8 cellular contexts compared by ENCODE assay signal in the genomic region with DNA sequence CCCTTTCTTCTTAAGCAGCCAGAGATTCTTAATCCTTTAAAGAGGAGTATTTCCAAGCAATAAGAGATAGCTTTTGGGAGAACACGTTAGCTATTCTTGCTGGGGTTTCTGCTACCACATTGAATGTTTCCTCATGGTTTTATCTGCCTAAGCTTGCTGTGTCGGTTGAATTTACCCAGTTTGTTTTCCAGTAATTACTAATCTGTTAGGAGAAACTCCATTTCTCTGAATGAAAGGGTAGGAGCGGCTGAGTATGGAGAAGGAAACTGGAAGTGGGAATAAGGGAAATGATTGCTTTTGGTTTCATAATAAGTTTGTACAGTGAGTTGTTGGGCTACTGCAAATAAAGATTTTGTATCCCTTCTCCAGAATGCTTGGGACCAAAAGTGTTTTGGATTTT. TPM values are rescaled to one million over a fixed set of nuclear protein-coding genes. Genes with fewer than 3 reads are reported as not detected.
DNase-seq lines count a peak whose midpoint lies in the region; ATAC-seq and TF ChIP-seq lines count a peak whose summit lies in the region.

No MANE protein-coding gene starts in this region.

- peaks cover 4 to 16% of the 10 kb centered on the region in 2 donors for H3K4me1 ChIP-seq in thyroid gland

- H3K36me3 Mint-ChIP-seq in activated CD4-positive, alpha-beta T cell treated with anti-CD3 and anti-CD28 coated beads, Interleukin-2, amount 10 ng/mL, durations not matched to agents 24 days and 14 days (ENCODE audit: low read depth) = peaks cover 11% of the 10 kb centered on the region
- peaks cover 15% of the 10 kb centered on the region for H3K36me3 Mint-ChIP-seq in activated T-helper 17 cell treated with anti-CD3 and anti-CD28 coated beads, Interleukin-2, amount 50 U/mL, for 72 hours (ENCODE audit: low read depth)

- no peaks in the 10 kb centered on the region for H3K36me3 ChIP-seq in thyroid gland

- no peaks in the 10 kb centered on the region for H3K9me3 Mint-ChIP-seq in activated CD4-positive, alpha-beta T cell treated with anti-CD3 and anti-CD28 coated beads, Interleukin-2, amount 10 ng/mL, durations not matched to agents 24 days and 14 days
- H3K9me3 Mint-ChIP-seq in activated T-helper 17 cell treated with anti-CD3 and anti-CD28 coated beads, Interleukin-2, amount 50 U/mL, for 72 hours = no peaks in the 10 kb centered on the region

- H3K4me1 Mint-ChIP-seq in activated CD4-positive, alpha-beta T cell treated with anti-CD3 and anti-CD28 coated beads, Interleukin-2, amount 10 ng/mL, durations not matched to agents 24 days and 14 days = peaks cover 37% of the 10 kb centered on the region
- peaks cover 36% of the 10 kb centered on the region for H3K4me1 Mint-ChIP-seq in activated T-helper 17 cell treated with anti-CD3 and anti-CD28 coated beads, Interleukin-2, amount 50 U/mL, for 72 hours

- intact Hi-C loops in activated CD4-positive, alpha-beta T cell treated with anti-CD3 and anti-CD28 coated beads, Interleukin-2, amount 10 ng/mL, durations not matched to agents 24 days and 14 days (cut with micrococcal nuclease) = loop anchor here (5.0 to 10.0 kb wide), 5 partner anchors 309 to 681 kb away; a partner anchor contains a TSS
- intact Hi-C loops in thyroid gland (cut with DNase I) = loop anchor here (5.0 kb wide), 1 partner anchor 224 kb away; no protein-coding TSS in a partner anchor

- no peaks in the 10 kb centered on the region for H3K27me3 Mint-ChIP-seq in activated CD4-positive, alpha-beta T cell treated with anti-CD3 and anti-CD28 coated beads, Interleukin-2, amount 10 ng/mL, durations not matched to agents 24 days and 14 days
- H3K27me3 Mint-ChIP-seq in activated T-helper 17 cell treated with anti-CD3 and anti-CD28 coated beads, Interleukin-2, amount 50 U/mL, for 72 hours = no peaks in the 10 kb centered on the region

- WGBS in thyroid gland, 2 donors = 38 to 51% methylated on average over 3 of the region's 3 CpGs

- TF ChIP-seq CTCF in thyroid gland (IDR thresholded peaks at IDR 0.05) = no peak

- H3K27ac ChIP-seq in thyroid gland = peak overlapping the region in 2 of 3 donors; percentile 95

- peak; percentile 58 for DNase-seq in activated CD4-positive, alpha-beta T cell treated with anti-CD3 and anti-CD28 coated beads, Interleukin-2, amount 10 ng/mL, durations not matched to agents 24 days and 14 days
- DNase-seq in activated CD4-positive, alpha-beta T cell treated with anti-CD3 and anti-CD28 coated beads for 48 hours = no peak
- DNase-seq in kidney tubule cell (ENCODE audit: low spot score) = peak; percentile 14
- DNase-seq in thyroid gland = no peak
- no peak for DNase-seq in NCI-H1417 (lab: John Stamatoyannopoulos, UW)
- DNase-seq in stimulated activated CD8-positive, alpha-beta memory T cell treated with anti-CD3 and anti-CD28 coated beads, Interleukin-4, amount 100 ng/mL, for 48 hours = no peak

- no peak for ATAC-seq in activated T-helper 17 cell treated with anti-CD3 and anti-CD28 coated beads, Interleukin-2, amount 50 U/mL, for 72 hours (replicated peaks)
- ATAC-seq in HG03442 (IDR thresholded peaks at IDR 0.05; ENCODE audit: unreplicated experiment) = no peak

- H3K27me3 ChIP-seq in thyroid gland = no peaks in the 10 kb centered on the region

- H3K4me3 ChIP-seq in thyroid gland (replicated peaks in 1 of 3) = peak overlapping the region in 2 of 3 donors; percentile 68 to 93

- no peak overlapping the region for H3K4me3 Mint-ChIP-seq in activated CD4-positive, alpha-beta T cell treated with anti-CD3 and anti-CD28 coated beads, Interleukin-2, amount 10 ng/mL, durations not matched to agents 24 days and 14 days
- H3K4me3 Mint-ChIP-seq in activated T-helper 17 cell treated with anti-CD3 and anti-CD28 coated beads, Interleukin-2, amount 50 U/mL, for 72 hours = no peak overlapping the region

- no peak for TF ChIP-seq POLR2A in thyroid gland (IDR thresholded peaks at IDR 0.05)

- no peaks in the 10 kb centered on the region for H3K9me3 ChIP-seq in thyroid gland

- peak overlapping the region; percentile 89 for H3K27ac Mint-ChIP-seq in activated CD4-positive, alpha-beta T cell treated with anti-CD3 and anti-CD28 coated beads, Interleukin-2, amount 10 ng/mL, durations not matched to agents 24 days and 14 days
- peak overlapping the region; percentile 83 for H3K27ac Mint-ChIP-seq in activated T-helper 17 cell treated with anti-CD3 and anti-CD28 coated beads, Interleukin-2, amount 50 U/mL, for 72 hours

RNA-seq across cellular contexts. Expression of a gene that starts 1.2 kb away (rescaled TPM):
- total RNA-seq in activated CD4-positive, alpha-beta T cell treated with anti-CD3 and anti-CD28 coated beads, Interleukin-2, amount 10 ng/mL, durations not matched to agents 24 days and 14 days = 29.3 and 29.9 TPM in 2 replicates
- total RNA-seq in activated T-helper 17 cell treated with anti-CD3 and anti-CD28 coated beads, Interleukin-2, amount 50 U/mL, for 72 hours = 10 to 100 TPM; 17.3 to 24.6 TPM
- total RNA-seq in thyroid gland = 10 to 100 TPM; 13.9 to 17.8 (median 14.3) TPM

Comparison
In these comparisons a context has a peak if more than half of its experiments do, and no peak if none do; other contexts are left out.
1. DNase-seq: peak in activated CD4-positive, alpha-beta T cell treated with anti-CD3 and anti-CD28 coated beads, Interleukin-2, amount 10 ng/mL, durations not matched to agents 24 days and 14 days (single experiment) and kidney tubule cell (single experiment); none in activated CD4-positive, alpha-beta T cell treated with anti-CD3 and anti-CD28 coated beads for 48 hours (single experiment), thyroid gland (0 of 2), NCI-H1417 (0 of 3) and stimulated activated CD8-positive, alpha-beta memory T cell treated with anti-CD3 and anti-CD28 coated beads, Interleukin-4, amount 100 ng/mL, for 48 hours (single experiment).